Comparison of ENCODE assay signal across 12 cellular contexts in the genomic region with DNA sequence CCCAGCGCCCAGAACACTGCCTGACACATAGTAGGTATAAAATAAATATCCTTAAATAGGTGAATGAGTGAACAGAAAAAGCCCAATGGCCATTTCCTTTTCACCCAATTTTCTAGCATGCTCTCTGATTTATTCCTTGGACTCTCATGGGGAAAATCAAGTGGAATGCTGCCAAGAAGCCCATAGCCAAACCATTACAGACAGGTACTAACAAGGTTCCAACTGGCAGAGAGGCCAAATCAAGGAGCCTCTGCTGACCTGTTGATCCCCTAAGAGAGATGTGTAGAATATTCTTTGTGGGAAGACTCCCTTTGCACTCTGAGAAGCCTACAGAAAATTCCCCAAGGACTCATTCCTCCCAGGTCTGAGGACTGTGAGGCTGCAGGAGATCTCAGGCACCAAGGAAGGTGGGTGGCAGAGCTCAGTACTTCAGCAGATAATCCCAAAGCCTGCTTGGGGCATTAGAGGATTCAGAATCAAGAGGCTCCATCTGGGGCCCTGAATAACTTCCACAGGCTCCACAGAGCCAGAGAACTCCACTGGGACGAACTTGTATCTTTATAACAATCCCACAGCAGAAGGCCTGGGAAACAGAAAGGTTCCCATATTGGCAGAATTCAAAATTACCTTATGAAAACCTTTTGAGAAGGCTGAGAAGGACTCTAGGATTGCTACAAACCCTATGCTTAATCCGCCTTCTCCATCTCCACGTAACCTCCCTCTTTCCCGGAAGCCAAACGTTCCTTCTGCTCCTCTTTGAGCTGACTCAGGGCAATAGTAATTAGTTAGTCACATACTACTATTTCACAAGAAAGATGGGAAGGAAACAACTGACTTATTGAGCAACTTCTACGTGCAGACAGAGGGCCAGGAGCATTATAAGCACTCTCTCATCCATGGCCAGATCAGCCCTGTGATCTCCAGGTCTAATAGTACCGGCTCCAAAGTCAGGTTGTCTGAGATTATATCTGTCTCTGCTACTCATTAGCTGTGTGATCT. TPM values are rescaled to one million over a fixed set of nuclear protein-coding genes. Genes with fewer than 3 reads are reported as not detected.
DNase-seq lines count a peak whose midpoint lies in the region; ATAC-seq and TF ChIP-seq lines count a peak whose summit lies in the region.
"Had no signal": no experiment of that assay in that cellular context is flagged by ENCODE, and none has a peak within 500 bp of the region (broad histone marks: within the 10 kb centered on the region; RNA-seq: fewer than 3 reads in every experiment).

No MANE protein-coding gene starts in this region.

- H3K4me1 ChIP-seq in right lobe of liver = no peaks in the 10 kb centered on the region

- H3K27ac ChIP-seq in epithelial cell of prostate (peak overlapping the region; percentile 63), right lobe of liver (no peak overlapping the region)

- WGBS in right lobe of liver (ENCODE audit: insufficient coverage, low coverage, low lambda C conversion rate, missing lambda C conversion rate) = 71% methylated on average over 8 of the region's 8 CpGs

- H3K36me3 ChIP-seq in right lobe of liver = no peaks in the 10 kb centered on the region

- H3K9me3 ChIP-seq in right lobe of liver = no peaks in the 10 kb centered on the region

- TF ChIP-seq CTCF in right lobe of liver (IDR thresholded peaks at IDR 0.05) = no peak

- DNase-seq in Daoy (ENCODE audit: low read depth) (peak; percentile 43), NOMO-1 treated with DMSO at 0.1 percent for 48 hours (lab: John Stamatoyannopoulos, UW; ENCODE audit: unreplicated experiment) (peak; percentile 96), epithelial cell of prostate (ENCODE audit: low read depth, low spot score) (peak; percentile 86), renal cortical epithelial cell (ENCODE audit: low read depth) (peak; percentile 96), right lobe of liver (no peak), DMS79 (lab: John Stamatoyannopoulos, UW) (no peak), T-helper 1 cell (no peak)
- DNase-seq: DMS153, NCI-H1105 had no signal

- no peak overlapping the region for H3K4me3 ChIP-seq in right lobe of liver

- no peak for TF ChIP-seq POLR2A in right lobe of liver (IDR thresholded peaks at IDR 0.05)

- ATAC-seq in right lobe of liver (no peak), GM19397 (IDR thresholded peaks at IDR 0.05; ENCODE audit: unreplicated experiment) (no peak)
- ATAC-seq: activated naive CD4-positive, alpha-beta T cell treated with anti-CD3 and anti-CD28 coated beads, Interleukin-2, amount 50 U/mL, for 72 hours; Panc1 had no signal

- H3K27me3 ChIP-seq in right lobe of liver = no peaks in the 10 kb centered on the region

- intact Hi-C loops in right lobe of liver (cut with DNase I) = no loop called here

RNA-seq across cellular contexts. Expression of gene PRICKLE2, which starts 34.5 kb away (rescaled TPM):
- 7.9 and 13.0 TPM in 2 replicates for total RNA-seq in Daoy (2014; rRNA removed; shearing (Covaris generic))
- 27.1 and 56.1 TPM in 2 replicates for total RNA-seq in renal cortical epithelial cell
- total RNA-seq in right lobe of liver = 1 to 10 TPM; 2.4 to 4.4 (median 3.3) TPM
- total RNA-seq: activated naive CD4-positive, alpha-beta T cell treated with anti-CD3 and anti-CD28 coated beads, Interleukin-2, amount 50 U/mL, for 72 hours had no signal

Comparison
In these comparisons a context has a peak if more than half of its experiments do, and no peak if none do; other contexts are left out.
1. DNase-seq: peak in Daoy (single experiment), NOMO-1 treated with DMSO at 0.1 percent for 48 hours (single experiment), epithelial cell of prostate (single experiment) and renal cortical epithelial cell (single experiment); none in right lobe of liver (0 of 3), DMS79 (single experiment) and T-helper 1 cell (0 of 5).